In the genomic region with DNA sequence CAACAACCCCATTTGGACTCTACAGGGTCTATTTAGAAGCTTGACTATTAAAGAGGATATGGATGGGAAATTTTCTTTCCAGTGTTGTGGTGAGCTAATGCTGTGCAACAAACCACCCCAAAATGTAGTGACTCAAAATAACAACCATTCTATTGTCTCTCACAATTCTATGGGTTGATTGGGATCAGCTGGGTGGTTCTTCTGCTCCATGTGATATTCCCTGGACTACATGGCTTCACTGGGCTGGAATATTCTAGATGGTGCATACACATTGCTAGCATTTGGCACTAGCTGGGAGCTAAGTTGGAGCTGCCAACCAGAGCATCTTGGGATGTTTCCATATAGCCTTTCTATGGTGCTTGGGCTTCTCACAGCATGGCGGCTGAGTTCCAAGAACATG, we compare ENCODE assay signal across 11 cellular contexts. TPM values are rescaled to one million over a fixed set of nuclear protein-coding genes. Genes with fewer than 3 reads are reported as not detected.
"Had no signal": no experiment of that assay in that cellular context is flagged by ENCODE, and none has a peak within 500 bp of the region (broad histone marks: within the 10 kb centered on the region; RNA-seq: fewer than 3 reads in every experiment).

No MANE protein-coding gene starts in this region.

- ATAC-seq: HCT116 had no signal

- H3K4me1 ChIP-seq: HAP-1 had no signal

- H3K27ac Mint-ChIP-seq: H9, HFFc6 had no signal

- H3K4me3 Mint-ChIP-seq: H9, HFFc6 had no signal

- H3K9me3 Mint-ChIP-seq: H9, HFFc6 had no signal

- H3K4me3 ChIP-seq: GM23248, HAP-1 had no signal

- H3K9ac ChIP-seq: GM23248 had no signal

- H2AFZ ChIP-seq: GM23248 had no signal

- FAIRE-seq: H1, H54 had no signal

- H3K9me3 ChIP-seq: HAP-1 had no signal

- DNase-seq: GM23248, GOT3, H7, H9, HCEC 1CT, HFFc6 had no signal

- H3K36me3 ChIP-seq: HAP-1 had no signal

- H3K27ac ChIP-seq: GM23248 had no signal

RNA-seq across cellular contexts. Expression of gene SLC6A2, which starts 30.2 kb away (rescaled TPM):
- total RNA-seq: GM23248, H1, H4, HFFc6 had no signal
- polyA plus RNA-seq: GM23248 had no signal
